ENCODE assay signal across 8 cellular contexts in genomic region chrX:130994671-130995070, GRCh38.
DNase-seq lines count a peak whose midpoint lies in the region; ATAC-seq and TF ChIP-seq lines count a peak whose summit lies in the region.

No MANE protein-coding gene starts in this region.

- no peak overlapping the region for H3K4me3 ChIP-seq in BJ (ENCODE audit: low read depth, low read length)

- in situ Hi-C loops in SK-MEL-5 (cut with HindIII; ENCODE audit: low pct_unique_long_range_greater_than_20kb, low sequenced_read_pairs): no loop called here

- no peaks in the 10 kb centered on the region for H3K27me3 ChIP-seq in BJ (ENCODE audit: control insufficient read depth, insufficient read depth, low read length)

- no peaks in the 10 kb centered on the region for H3K36me3 ChIP-seq in BJ (ENCODE audit: control insufficient read depth, insufficient read depth, low read length)

- ATAC-seq in HG03439 (IDR thresholded peaks at IDR 0.05; ENCODE audit: unreplicated experiment) (no peak), HG02678 (IDR thresholded peaks at IDR 0.05; ENCODE audit: unreplicated experiment) (no peak), HG02970 (IDR thresholded peaks at IDR 0.05; ENCODE audit: low FRiP score, unreplicated experiment) (no peak)

- intact Hi-C loops in head of caudate nucleus (cut with DNase I): no loop called here

- CTCF ChIA-PET in BJ (lab: Yijun Ruan, JAX): interaction anchor here (1.2 kb wide), 1 partner anchor 18 kb away, joined by 3 read pairs; no protein-coding TSS in a partner anchor

- POLR2A ChIA-PET in BJ (lab: Charles Lee): no interaction called here

- DNase-seq in BJ (ENCODE audit: low read depth) (no peak), H4 (ENCODE audit: low spot score) (peak; percentile 10), SK-MEL-5 (ENCODE audit: low read depth, low spot score) (peak; percentile 51), head of caudate nucleus (peak in 22 of 42 donors; percentile 5 to 57 (median 14)), NCI-H187 (lab: John Stamatoyannopoulos, UW) (no peak)

- peak; percentile 38 for TF ChIP-seq CTCF in BJ (IDR thresholded peaks at IDR 0.05; ENCODE audit: insufficient read depth, low read depth, low read length)

Comparison
In these comparisons a context has a peak if more than half of its experiments do, and no peak if none do; other contexts are left out.
1. DNase-seq: peak in H4 (single experiment), SK-MEL-5 (single experiment) and head of caudate nucleus (22 of 42); none in BJ (single experiment) and NCI-H187 (0 of 2).